13 cellular contexts compared by ENCODE assay signal in genomic region chr1:30760596-30761311, GRCh38. TPM values are rescaled to one million over a fixed set of nuclear protein-coding genes. Genes with fewer than 3 reads are reported as not detected.
DNase-seq lines count a peak whose midpoint lies in the region; ATAC-seq and TF ChIP-seq lines count a peak whose summit lies in the region.
"Had no signal": no experiment of that assay in that cellular context is flagged by ENCODE, and none has a peak within 500 bp of the region (broad histone marks: within the 10 kb centered on the region; RNA-seq: fewer than 3 reads in every experiment).

No MANE protein-coding gene starts in this region.

- peaks cover 92% of the 10 kb centered on the region for H3K4me1 Mint-ChIP-seq in activated naive CD8-positive, alpha-beta T cell treated with anti-CD3 and anti-CD28 coated beads, Interleukin-2, amount 50 U/mL, for 24 hours
- H3K4me1 Mint-ChIP-seq in natural killer cell treated with Interleukin-12 subunit alpha and Interleukin-12 subunit beta and Interleukin-15 and Interleukin-18, amount 100 ng/mL, for 72 hours (ENCODE audit: low read depth in 2 of 2), result peaks cover 41 to 48% of the 10 kb centered on the region in 2 donors

- H3K4me3 ChIP-seq in Karpas-422 (ENCODE audit: low read length) (no peak overlapping the region), upper lobe of left lung (no peak overlapping the region)
- H3K4me3 ChIP-seq: ascending aorta, PC-9 had no signal

- peaks cover 5% of the 10 kb centered on the region for H3K79me2 ChIP-seq in Karpas-422 (ENCODE audit: low read length)

- H3K9me3 ChIP-seq in Karpas-422 (ENCODE audit: low read length), result no peaks in the 10 kb centered on the region
- no peaks in the 10 kb centered on the region for H3K9me3 ChIP-seq in upper lobe of left lung
- H3K9me3 ChIP-seq: ascending aorta had no signal

- H3K4me2 ChIP-seq in Karpas-422 (ENCODE audit: low read depth, low read length, poor library complexity, severe bottlenecking), result peak overlapping the region; percentile 36
- H3K4me2 ChIP-seq: PC-9 had no signal

- no peaks in the 10 kb centered on the region for H3K27me3 ChIP-seq in Karpas-422 (ENCODE audit: low read length)
- H3K27me3 ChIP-seq in upper lobe of left lung, result no peaks in the 10 kb centered on the region
- H3K27me3 ChIP-seq: ascending aorta had no signal

- H2AFZ ChIP-seq in Karpas-422 (ENCODE audit: low read length), result no peak overlapping the region
- H2AFZ ChIP-seq: PC-9 had no signal

- H3K36me3 Mint-ChIP-seq in activated naive CD8-positive, alpha-beta T cell treated with anti-CD3 and anti-CD28 coated beads, Interleukin-2, amount 50 U/mL, for 24 hours (ENCODE audit: low read depth), result peaks cover 7% of the 10 kb centered on the region
- no peaks in the 10 kb centered on the region for H3K36me3 Mint-ChIP-seq in natural killer cell treated with Interleukin-12 subunit alpha and Interleukin-12 subunit beta and Interleukin-15 and Interleukin-18, amount 100 ng/mL, for 72 hours

- 74 to 81% methylated on average over 18 of the region's 18 CpGs for WGBS in upper lobe of left lung, 2 donors

- peak; percentile 24 for DNase-seq in GF-D8 (lab: John Stamatoyannopoulos, UW)
- no peak for DNase-seq in Karpas-422
- DNase-seq in activated naive CD8-positive, alpha-beta T cell treated with anti-CD3 and anti-CD28 coated beads, Interleukin-2, amount 50 U/mL, for 24 hours, result peak; percentile 32
- no peak for DNase-seq in natural killer cell treated with Interleukin-12 subunit alpha and Interleukin-12 subunit beta and Interleukin-15 and Interleukin-18, amount 100 ng/mL, for 72 hours (ENCODE audit: low spot score)
- DNase-seq in upper lobe of left lung, result no peak
- no peak for DNase-seq in D341Med (ENCODE audit: low spot score)
- DNase-seq in stimulated activated CD4-positive, alpha-beta T cell treated with anti-CD3 and anti-CD28 coated beads, Interleukin-2, amount 100 ng/mL, for 48 hours, result no peak
- DNase-seq: activated CD4-positive, CD25-positive, alpha-beta regulatory T cell treated with anti-CD3 and anti-CD28 coated beads, Interleukin-2, amount 50 U/mL, for 72 hours; NCI-H1436; PC-9 had no signal

- TF ChIP-seq CTCF in upper lobe of left lung (IDR thresholded peaks at IDR 0.05), result no peak

- H3K9ac ChIP-seq in Karpas-422 (ENCODE audit: low read length), result peak overlapping the region; percentile 11; the same call in 1 of the 2 replicates

- no peak for ATAC-seq in activated naive CD8-positive, alpha-beta T cell treated with anti-CD3 and anti-CD28 coated beads, Interleukin-2, amount 50 U/mL, for 24 hours
- no peak for ATAC-seq in natural killer cell treated with Interleukin-12 subunit alpha and Interleukin-12 subunit beta and Interleukin-15 and Interleukin-18, amount 100 ng/mL, for 72 hours
- ATAC-seq in upper lobe of left lung (ENCODE audit: low FRiP score in 2 of 2) (no peak), HG02973 (IDR thresholded peaks at IDR 0.05; ENCODE audit: unreplicated experiment) (no peak)

- peak overlapping the region; percentile 67 for H3K4me3 Mint-ChIP-seq in activated naive CD8-positive, alpha-beta T cell treated with anti-CD3 and anti-CD28 coated beads, Interleukin-2, amount 50 U/mL, for 24 hours
- H3K4me3 Mint-ChIP-seq in natural killer cell treated with Interleukin-12 subunit alpha and Interleukin-12 subunit beta and Interleukin-15 and Interleukin-18, amount 100 ng/mL, for 72 hours, result peak overlapping the region; percentile 30

- H3K27me3 Mint-ChIP-seq in activated naive CD8-positive, alpha-beta T cell treated with anti-CD3 and anti-CD28 coated beads, Interleukin-2, amount 50 U/mL, for 24 hours, result no peaks in the 10 kb centered on the region
- H3K27me3 Mint-ChIP-seq in natural killer cell treated with Interleukin-12 subunit alpha and Interleukin-12 subunit beta and Interleukin-15 and Interleukin-18, amount 100 ng/mL, for 72 hours, result no peaks in the 10 kb centered on the region

- TF ChIP-seq POLR2A in upper lobe of left lung (IDR thresholded peaks at IDR 0.05), result no peak

- peaks cover 11% of the 10 kb centered on the region; the same call in 1 of the 2 replicates for H4K20me1 ChIP-seq in Karpas-422 (ENCODE audit: insufficient read depth, low read depth, low read length)

- H3K27ac Mint-ChIP-seq in activated naive CD8-positive, alpha-beta T cell treated with anti-CD3 and anti-CD28 coated beads, Interleukin-2, amount 50 U/mL, for 24 hours, result peak overlapping the region; percentile 83
- peak overlapping the region; percentile 8 to 66 for H3K27ac Mint-ChIP-seq in natural killer cell treated with Interleukin-12 subunit alpha and Interleukin-12 subunit beta and Interleukin-15 and Interleukin-18, amount 100 ng/mL, for 72 hours

- no peaks in the 10 kb centered on the region for H3K9me2 ChIP-seq in Karpas-422 (replicated peaks; ENCODE audit: insufficient read depth, low read length)

- TF ChIP-seq EP300 in upper lobe of left lung (IDR thresholded peaks at IDR 0.05), result no peak

- H3K9me3 Mint-ChIP-seq in activated naive CD8-positive, alpha-beta T cell treated with anti-CD3 and anti-CD28 coated beads, Interleukin-2, amount 50 U/mL, for 24 hours, result no peaks in the 10 kb centered on the region
- H3K9me3 Mint-ChIP-seq in natural killer cell treated with Interleukin-12 subunit alpha and Interleukin-12 subunit beta and Interleukin-15 and Interleukin-18, amount 100 ng/mL, for 72 hours, result no peaks in the 10 kb centered on the region

- H3K36me3 ChIP-seq in Karpas-422 (ENCODE audit: insufficient read depth, low read length), result no peaks in the 10 kb centered on the region
- no peaks in the 10 kb centered on the region for H3K36me3 ChIP-seq in upper lobe of left lung
- H3K36me3 ChIP-seq: ascending aorta had no signal

- H3K27ac ChIP-seq in Karpas-422 (ENCODE audit: low read length) (no peak overlapping the region), upper lobe of left lung (peak overlapping the region in 1 of 4 donors; percentile 35)
- H3K27ac ChIP-seq: PC-9 had no signal

- peaks cover 73% of the 10 kb centered on the region for H3K4me1 ChIP-seq in Karpas-422 (ENCODE audit: low read length)
- H3K4me1 ChIP-seq in upper lobe of left lung, result peaks cover 5 to 34% (median 19%) of the 10 kb centered on the region in 4 donors

RNA-seq across cellular contexts. Expression of gene LAPTM5, which starts 3.2 kb away (rescaled TPM):
- 117 and 184 TPM in 2 replicates for total RNA-seq in Karpas-422 (2014; rRNA removed; shearing (Covaris generic); ENCODE audit: low replicate concordance)
- total RNA-seq in natural killer cell treated with Interleukin-12 subunit alpha and Interleukin-12 subunit beta and Interleukin-15 and Interleukin-18, amount 100 ng/mL, for 72 hours, result 100 to 1,000 TPM; 150 to 153 TPM
- total RNA-seq in upper lobe of left lung, result 100 to 1,000 TPM; 148 to 624 (median 225) TPM
- total RNA-seq: osteocyte had no signal

RNA-seq across cellular contexts. Expression of gene MATN1, which starts 37.4 kb away (rescaled TPM):
- total RNA-seq in Karpas-422 (2014; rRNA removed; shearing (Covaris generic); ENCODE audit: low replicate concordance), result 0.19 and 1.2 TPM in 2 replicates
- total RNA-seq in natural killer cell treated with Interleukin-12 subunit alpha and Interleukin-12 subunit beta and Interleukin-15 and Interleukin-18, amount 100 ng/mL, for 72 hours, result 1 to 10 TPM in 1 of 2 donors, under 1 TPM in 1; 0.31 to 1.1 TPM
- under 1 TPM in 1 of 6 donors, not detected in 5; 0.15 TPM for total RNA-seq in upper lobe of left lung

Comparison
In these comparisons a context has a peak if more than half of its experiments do, and no peak if none do; other contexts are left out.
1. DNase-seq: peak in GF-D8 (single experiment) and activated naive CD8-positive, alpha-beta T cell treated with anti-CD3 and anti-CD28 coated beads, Interleukin-2, amount 50 U/mL, for 24 hours (single experiment); none in Karpas-422 (single experiment), natural killer cell treated with Interleukin-12 subunit alpha and Interleukin-12 subunit beta and Interleukin-15 and Interleukin-18, amount 100 ng/mL, for 72 hours (single experiment), upper lobe of left lung (0 of 2), D341Med (single experiment) and stimulated activated CD4-positive, alpha-beta T cell treated with anti-CD3 and anti-CD28 coated beads, Interleukin-2, amount 100 ng/mL, for 48 hours (0 of 2).